ENCODE assay signal across 1 cellular context in the genomic region with DNA sequence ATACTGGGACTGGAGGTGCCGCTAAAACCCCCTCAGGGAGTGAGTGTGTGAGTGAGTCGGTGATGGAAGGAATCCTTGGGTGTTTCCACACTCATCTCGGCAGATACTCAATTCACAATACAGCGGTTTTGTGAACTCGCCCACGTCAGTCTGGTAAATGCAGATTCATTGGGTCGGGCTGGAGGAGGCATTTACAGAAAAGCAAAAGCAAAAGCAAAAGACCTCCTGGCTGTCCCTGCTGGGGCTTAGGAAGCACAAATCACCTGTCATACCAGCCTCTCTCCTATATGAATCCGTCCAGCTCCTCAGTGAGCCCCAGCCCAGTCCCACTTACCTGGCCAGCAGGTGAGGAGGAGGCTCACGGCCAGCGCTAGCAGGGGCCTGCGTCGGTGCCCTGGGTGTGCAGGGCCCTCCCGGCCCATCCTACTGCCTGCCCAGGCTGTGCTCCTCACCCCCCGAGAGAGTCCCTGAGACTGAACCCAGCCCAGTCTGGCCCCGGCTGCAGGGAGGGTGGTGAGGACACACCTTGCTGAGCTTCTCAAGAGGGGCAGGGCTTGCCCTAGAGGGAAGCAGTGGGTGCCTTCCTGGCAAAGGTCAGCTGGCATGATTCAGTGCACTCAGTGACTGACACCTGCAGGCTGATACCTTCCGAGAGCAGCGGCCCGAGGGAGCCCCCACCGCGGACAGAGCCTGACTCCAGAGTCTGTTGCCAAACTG.
TF ChIP-seq lines count a peak whose summit lies in the region.

Gene MUC16 (minus strand): TSS at position 475 of the 717 bp plus-strand sequence.

TF ChIP-seq in HCT116, 20 proteins besides CTCF, POLR2A, EP300 and RAD21 (continued from another document):
- TF ChIP-seq TCF7L2 (IDR thresholded peaks at IDR 0.05; ENCODE audit: borderline replicate concordance, extremely low read depth, insufficient read depth, insufficient read length) (no peak), SRF (IDR thresholded peaks at IDR 0.05; ENCODE audit: low read depth) (no peak), ZNF274 (IDR thresholded peaks at IDR 0.05; ENCODE audit: low read depth, low read length) (no peak), EZH2phosphoT487 (IDR thresholded peaks at IDR 0.05; ENCODE audit: borderline replicate concordance) (no peak), CEBPB (IDR thresholded peaks at IDR 0.05; ENCODE audit: low read depth) (no peak), EZH2 (IDR thresholded peaks at IDR 0.05) (no peak), ZFX (IDR thresholded peaks at IDR 0.05) (no peak), SIN3A (IDR thresholded peaks at IDR 0.05; ENCODE audit: low read depth) (no peak), EGR1 (IDR thresholded peaks at IDR 0.05; ENCODE audit: low read depth) (no peak)
